Comparison of ENCODE assay signal across 8 cellular contexts in the genomic region with DNA sequence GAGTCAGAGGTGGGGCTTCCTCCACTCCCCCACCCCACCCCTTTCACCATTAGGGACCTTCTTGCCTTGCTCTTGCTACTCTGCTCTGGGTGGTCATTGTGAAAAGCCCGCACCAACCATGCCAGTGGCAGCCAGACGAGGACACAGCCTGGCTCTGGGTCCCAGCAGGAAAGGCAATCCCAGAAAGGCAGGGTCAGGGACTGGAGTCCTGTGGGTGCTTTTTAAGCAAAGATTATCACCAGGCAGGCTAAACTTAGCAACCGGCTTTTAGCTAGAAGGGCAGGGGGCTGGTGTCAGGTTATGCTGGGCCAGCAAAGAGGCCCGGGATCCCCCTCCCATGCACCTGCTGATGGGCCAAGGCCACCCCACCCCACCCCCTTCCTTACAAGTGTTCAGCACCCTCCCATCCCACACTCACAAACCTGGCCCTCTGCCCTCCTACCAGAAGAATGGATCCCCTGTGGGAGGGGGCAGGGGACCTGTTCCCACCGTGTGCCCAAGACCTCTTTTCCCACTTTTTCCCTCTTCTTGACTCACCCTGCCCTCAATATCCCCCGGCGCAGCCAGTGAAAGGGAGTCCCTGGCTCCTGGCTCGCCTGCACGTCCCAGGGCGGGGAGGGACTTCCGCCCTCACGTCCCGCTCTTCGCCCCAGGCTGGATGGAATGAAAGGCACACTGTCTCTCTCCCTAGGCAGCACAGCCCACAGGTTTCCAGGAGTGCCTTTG. TPM values are rescaled to one million over a fixed set of nuclear protein-coding genes. Genes with fewer than 3 reads are reported as not detected.
A peak's percentile ranks its signal among the peaks of the same experiment; 100 is the strongest.
DNase-seq lines count a peak whose midpoint lies in the region; ATAC-seq, FAIRE-seq and TF ChIP-seq lines count a peak whose summit lies in the region.

No MANE protein-coding gene starts in this region.

- no peaks in the 10 kb centered on the region for H3K9me3 Mint-ChIP-seq in activated T-helper 2 cell treated with anti-CD3 and anti-CD28 coated beads, Interferon-gamma antibody, Interleukin-2, Interleukin-4, amounts not matched to agents 10 μg/mL and 5 μg/mL and 100 μg/mL, durations not matched to agents 14 hours and 24 hours and 36 hours
- H3K9me3 Mint-ChIP-seq in natural killer cell = no peaks in the 10 kb centered on the region

- peaks cover 2% of the 10 kb centered on the region for H3K36me3 ChIP-seq in urinary bladder (ENCODE audit: insufficient read depth)

- peaks cover 22% of the 10 kb centered on the region for H3K4me1 Mint-ChIP-seq in activated T-helper 2 cell treated with anti-CD3 and anti-CD28 coated beads, Interferon-gamma antibody, Interleukin-2, Interleukin-4, amounts not matched to agents 10 μg/mL and 5 μg/mL and 100 μg/mL, durations not matched to agents 14 hours and 24 hours and 36 hours (ENCODE audit: low read depth)
- H3K4me1 Mint-ChIP-seq in natural killer cell = peaks cover 29 to 51% of the 10 kb centered on the region in 2 donors

- TF ChIP-seq POLR2A in A549 (IDR thresholded peaks at IDR 0.05; ENCODE audit: low read length) = peak; percentile 61

- H3K4me1 ChIP-seq in A549 (peaks cover 40% of the 10 kb centered on the region), urinary bladder (ENCODE audit: insufficient read depth) (no peaks in the 10 kb centered on the region)

- H3K4me3 ChIP-seq in A549 (peak overlapping the region; percentile 97), foreskin fibroblast (ENCODE audit: low read depth in 1 of 2, low read length in 2 of 2) (peak overlapping the region; percentile 92 to 96), urinary bladder (ENCODE audit: low read depth, low read length) (peak overlapping the region; percentile 83)

- TF ChIP-seq CTCF in A549 (IDR thresholded peaks at IDR 0.05) (no peak), GM10266 (IDR thresholded peaks at IDR 0.05; ENCODE audit: control insufficient read depth, insufficient read depth, low read depth, missing control alignments) (no peak), foreskin fibroblast (IDR thresholded peaks at IDR 0.05; ENCODE audit: low read depth, low read length) (no peak), natural killer cell (IDR thresholded peaks at IDR 0.05) (no peak)

- FAIRE-seq in A549 (lab: Jason Lieb, UNC) = no peak

- no peaks in the 10 kb centered on the region for H3K27me3 Mint-ChIP-seq in activated T-helper 2 cell treated with anti-CD3 and anti-CD28 coated beads, Interferon-gamma antibody, Interleukin-2, Interleukin-4, amounts not matched to agents 10 μg/mL and 5 μg/mL and 100 μg/mL, durations not matched to agents 14 hours and 24 hours and 36 hours (ENCODE audit: low read depth)
- no peaks in the 10 kb centered on the region for H3K27me3 Mint-ChIP-seq in natural killer cell (ENCODE audit: low read depth in 2 of 2)

- 3% methylated on average over 14 of the region's 14 CpGs for WGBS in A549 (ENCODE audit: missing lambda C conversion rate)
- 2% methylated on average over 14 of the region's 14 CpGs for WGBS in urinary bladder

- peak overlapping the region; percentile 96 for H3K27ac Mint-ChIP-seq in activated T-helper 2 cell treated with anti-CD3 and anti-CD28 coated beads, Interferon-gamma antibody, Interleukin-2, Interleukin-4, amounts not matched to agents 10 μg/mL and 5 μg/mL and 100 μg/mL, durations not matched to agents 14 hours and 24 hours and 36 hours
- peak overlapping the region; percentile 96 to 98 for H3K27ac Mint-ChIP-seq in natural killer cell

- intact Hi-C loops in activated T-helper 2 cell treated with anti-CD3 and anti-CD28 coated beads, Interferon-gamma antibody, Interleukin-2, Interleukin-4, amounts not matched to agents 10 μg/mL and 5 μg/mL and 100 μg/mL, durations not matched to agents 14 hours and 24 hours and 36 hours (cut with micrococcal nuclease) = loop anchor here (1.0 to 5.0 kb wide), 4 partner anchors 74 to 419 kb away; a partner anchor contains a TSS
- intact Hi-C loops in natural killer cell (cut with micrococcal nuclease) = loop anchor here (1.0 to 10.0 kb wide), 4 partner anchors 40 to 468 kb away; a partner anchor contains a TSS

- H3K27ac ChIP-seq in A549 = peak overlapping the region; percentile 97 to 100
- H3K27ac ChIP-seq in urinary bladder (ENCODE audit: low read depth) = peak overlapping the region; percentile 86

- DNase-seq in A549 (ENCODE audit: low read depth in 1 of 2, low spot score in 1 of 2) (peak; percentile 66 to 86), GM10266 (ENCODE audit: extremely low spot score) (peak; percentile 61), NCI-H345 (lab: John Stamatoyannopoulos, UW) (peak; percentile 78), foreskin fibroblast (peak; percentile 82 to 89), natural killer cell (no peak)
- peak; percentile 38 for DNase-seq in activated T-helper 2 cell treated with anti-CD3 and anti-CD28 coated beads, Interferon-gamma antibody, Interleukin-2, Interleukin-4, amounts not matched to agents 10 μg/mL and 5 μg/mL and 100 μg/mL, durations not matched to agents 14 hours and 24 hours and 36 hours (ENCODE audit: low spot score)

- peak overlapping the region; percentile 87 for H3K4me2 ChIP-seq in A549

- no peak for TF ChIP-seq EP300 in A549 (IDR thresholded peaks at IDR 0.05)

- peak overlapping the region; percentile 94 for H3K4me3 Mint-ChIP-seq in activated T-helper 2 cell treated with anti-CD3 and anti-CD28 coated beads, Interferon-gamma antibody, Interleukin-2, Interleukin-4, amounts not matched to agents 10 μg/mL and 5 μg/mL and 100 μg/mL, durations not matched to agents 14 hours and 24 hours and 36 hours (ENCODE audit: low read depth)
- H3K4me3 Mint-ChIP-seq in natural killer cell = peak overlapping the region; percentile 97

- H3K36me3 Mint-ChIP-seq in activated T-helper 2 cell treated with anti-CD3 and anti-CD28 coated beads, Interferon-gamma antibody, Interleukin-2, Interleukin-4, amounts not matched to agents 10 μg/mL and 5 μg/mL and 100 μg/mL, durations not matched to agents 14 hours and 24 hours and 36 hours (ENCODE audit: low read depth) = peaks cover 88% of the 10 kb centered on the region
- peaks cover 11% of the 10 kb centered on the region for H3K36me3 Mint-ChIP-seq in natural killer cell

- TF ChIP-seq RAD21 in A549 (conservative IDR thresholded peaks at IDR 0.05 in 1 of 2, IDR thresholded peaks at IDR 0.05 in 1 of 2) = no peak

- peak; percentile 57 to 68 for ATAC-seq in A549
- ATAC-seq in HG02981 (IDR thresholded peaks at IDR 0.05; ENCODE audit: unreplicated experiment) = peak; percentile 10
- no peak for ATAC-seq in natural killer cell

- POLR2A ChIA-PET in A549 (lab: Yijun Ruan, JAX) = interaction anchor here (0.7 to 2.5 kb wide), 12 partner anchors 16 to 210 kb away, joined by 3 to 27 read pairs (median 5); a partner anchor contains a TSS

- no peaks in the 10 kb centered on the region for H3K9me3 ChIP-seq in A549

- CTCF ChIA-PET in A549 (lab: Yijun Ruan, JAX) = interaction anchor here (0.7 to 2.1 kb wide), 5 partner anchors 11 to 210 kb away, joined by 3 to 9 read pairs (median 4); a partner anchor contains a TSS

RNA-seq across cellular contexts. Expression of a gene that starts 1.2 kb away (rescaled TPM):
- polyA plus RNA-seq in A549 (2011; rRNA removed) (10,036 and 10,800 TPM in 2 replicates), A549 (2017; fragmentation: RNase III; extraction: RNeasy Plus Mini Kit Qiagen cat#74134 plus additional on column Dnase treatment) (6,292 to 6,607 TPM (median 6,463 TPM) in 3 replicates), urinary bladder (3,231 TPM)
- 21,407 and 21,524 TPM in 2 replicates for polyA plus RNA-seq in A549 (2012; cell fraction: cytosol; rRNA removed)
- 14,086 and 20,182 TPM in 2 replicates for polyA plus RNA-seq in A549 (2012; cell fraction: nucleus; rRNA removed)
- 13,401 and 18,844 TPM in 2 replicates for polyA minus RNA-seq in A549 (2011; rRNA and poly(A)+ RNA removed)
- total RNA-seq in activated T-helper 2 cell treated with anti-CD3 and anti-CD28 coated beads, Interferon-gamma antibody, Interleukin-2, Interleukin-4, amounts not matched to agents 10 μg/mL and 5 μg/mL and 100 μg/mL, durations not matched to agents 14 hours and 24 hours and 36 hours = 4,713 and 4,805 TPM in 2 replicates
- total RNA-seq in natural killer cell (100 to 1,000 TPM; 606 to 729 (median 642) TPM), urinary bladder (1,141 TPM)

RNA-seq across cellular contexts. Expression of a gene that starts 22.8 kb away (rescaled TPM):
- polyA plus RNA-seq in A549 (2011; rRNA removed) (0.74 and 1.0 TPM in 2 replicates), A549 (2017; fragmentation: RNase III; extraction: RNeasy Plus Mini Kit Qiagen cat#74134 plus additional on column Dnase treatment) (0.94 to 1.5 TPM (median 1.1 TPM) in 3 replicates), urinary bladder (31.4 TPM)
- 0.74 and 1.1 TPM in 2 replicates for polyA plus RNA-seq in A549 (2012; cell fraction: cytosol; rRNA removed)
- 3.3 and 3.8 TPM in 2 replicates for polyA plus RNA-seq in A549 (2012; cell fraction: nucleus; rRNA removed)
- polyA minus RNA-seq in A549 (2011; rRNA and poly(A)+ RNA removed) = 1.2 and 1.3 TPM in 2 replicates
- total RNA-seq in activated T-helper 2 cell treated with anti-CD3 and anti-CD28 coated beads, Interferon-gamma antibody, Interleukin-2, Interleukin-4, amounts not matched to agents 10 μg/mL and 5 μg/mL and 100 μg/mL, durations not matched to agents 14 hours and 24 hours and 36 hours = 15.5 and 16.6 TPM in 2 replicates
- total RNA-seq in natural killer cell (10 to 100 TPM; 51.5 to 67.7 (median 62.3) TPM), urinary bladder (9.7 TPM)

RNA-seq across cellular contexts. Expression of a gene that starts 35.0 kb away (rescaled TPM):
- polyA plus RNA-seq in A549 (2011; rRNA removed) (162 and 176 TPM in 2 replicates), A549 (2017; fragmentation: RNase III; extraction: RNeasy Plus Mini Kit Qiagen cat#74134 plus additional on column Dnase treatment) (100 to 108 TPM (median 104 TPM) in 3 replicates), urinary bladder (18.7 TPM)
- 82.7 and 85.6 TPM in 2 replicates for polyA plus RNA-seq in A549 (2012; cell fraction: cytosol; rRNA removed)
- polyA plus RNA-seq in A549 (2012; cell fraction: nucleus; rRNA removed) = 293 and 335 TPM in 2 replicates
- 90.2 and 92.1 TPM in 2 replicates for polyA minus RNA-seq in A549 (2011; rRNA and poly(A)+ RNA removed)
- total RNA-seq in activated T-helper 2 cell treated with anti-CD3 and anti-CD28 coated beads, Interferon-gamma antibody, Interleukin-2, Interleukin-4, amounts not matched to agents 10 μg/mL and 5 μg/mL and 100 μg/mL, durations not matched to agents 14 hours and 24 hours and 36 hours = 146 and 157 TPM in 2 replicates
- total RNA-seq in natural killer cell (100 to 1,000 TPM in 1 of 3 donors, 10 to 100 TPM in 2; 85.2 to 105 (median 89.1) TPM), urinary bladder (9.0 TPM)

RNA-seq across cellular contexts. Expression of a gene that starts 39.2 kb away (rescaled TPM):
- polyA plus RNA-seq in A549 (2011; rRNA removed) (130 and 145 TPM in 2 replicates), A549 (2017; fragmentation: RNase III; extraction: RNeasy Plus Mini Kit Qiagen cat#74134 plus additional on column Dnase treatment) (76.1 to 82.0 TPM (median 77.3 TPM) in 3 replicates), urinary bladder (19.0 TPM)
- 86.9 and 90.0 TPM in 2 replicates for polyA plus RNA-seq in A549 (2012; cell fraction: cytosol; rRNA removed)
- polyA plus RNA-seq in A549 (2012; cell fraction: nucleus; rRNA removed) = 124 and 125 TPM in 2 replicates
- 163 and 187 TPM in 2 replicates for polyA minus RNA-seq in A549 (2011; rRNA and poly(A)+ RNA removed)
- 114 and 120 TPM in 2 replicates for total RNA-seq in activated T-helper 2 cell treated with anti-CD3 and anti-CD28 coated beads, Interferon-gamma antibody, Interleukin-2, Interleukin-4, amounts not matched to agents 10 μg/mL and 5 μg/mL and 100 μg/mL, durations not matched to agents 14 hours and 24 hours and 36 hours
- total RNA-seq in natural killer cell (10 to 100 TPM; 38.8 to 53.1 (median 44.1) TPM), urinary bladder (30.2 TPM)

RNA-seq across cellular contexts. Expression of a gene that starts 40.0 kb away (rescaled TPM):
- 181 and 337 TPM in 2 replicates for polyA plus RNA-seq in A549 (2011; rRNA removed)
- polyA plus RNA-seq in A549 (2012; cell fraction: cytosol; rRNA removed) = 198 and 262 TPM in 2 replicates
- 65.6 and 118 TPM in 2 replicates for polyA plus RNA-seq in A549 (2012; cell fraction: nucleus; rRNA removed)
- 260 to 272 TPM (median 265 TPM) in 3 replicates for polyA plus RNA-seq in A549 (2017; fragmentation: RNase III; extraction: RNeasy Plus Mini Kit Qiagen cat#74134 plus additional on column Dnase treatment)
- polyA minus RNA-seq in A549 (2011; rRNA and poly(A)+ RNA removed) = 33.9 and 50.6 TPM in 2 replicates
- total RNA-seq in activated T-helper 2 cell treated with anti-CD3 and anti-CD28 coated beads, Interferon-gamma antibody, Interleukin-2, Interleukin-4, amounts not matched to agents 10 μg/mL and 5 μg/mL and 100 μg/mL, durations not matched to agents 14 hours and 24 hours and 36 hours = 262 and 283 TPM in 2 replicates
- 10 to 100 TPM; 32.8 to 48.3 (median 45.4) TPM for total RNA-seq in natural killer cell
- total RNA-seq in urinary bladder = 77.0 TPM
- 85.6 TPM for polyA plus RNA-seq in urinary bladder

Comparison
In these comparisons a context has a peak if more than half of its experiments do, and no peak if none do; other contexts are left out.
1. ATAC-seq: peak in A549 (2 of 2) and HG02981 (single experiment); none in natural killer cell (0 of 3).
2. Peak in every context shown above with its lines, with median percentiles within 50 percentile points of each other: H3K4me3 ChIP-seq.